ENCODE assay signal across 2 cellular contexts in genomic region chr19:51549533-51550324, GRCh38.
TF ChIP-seq lines count a peak whose summit lies in the region.

No MANE protein-coding gene starts in this region.

TF ChIP-seq in K562, 482 proteins besides CTCF, POLR2A, EP300 and RAD21 (continues in another document):
- no peak for TF ChIP-seq MTA1 (IDR thresholded peaks at IDR 0.05; ENCODE audit: borderline replicate concordance)
- TF ChIP-seq TSHZ1 (CRISPR knock-in tag; IDR thresholded peaks at IDR 0.05) = no peak
- TF ChIP-seq, protein P1, sequence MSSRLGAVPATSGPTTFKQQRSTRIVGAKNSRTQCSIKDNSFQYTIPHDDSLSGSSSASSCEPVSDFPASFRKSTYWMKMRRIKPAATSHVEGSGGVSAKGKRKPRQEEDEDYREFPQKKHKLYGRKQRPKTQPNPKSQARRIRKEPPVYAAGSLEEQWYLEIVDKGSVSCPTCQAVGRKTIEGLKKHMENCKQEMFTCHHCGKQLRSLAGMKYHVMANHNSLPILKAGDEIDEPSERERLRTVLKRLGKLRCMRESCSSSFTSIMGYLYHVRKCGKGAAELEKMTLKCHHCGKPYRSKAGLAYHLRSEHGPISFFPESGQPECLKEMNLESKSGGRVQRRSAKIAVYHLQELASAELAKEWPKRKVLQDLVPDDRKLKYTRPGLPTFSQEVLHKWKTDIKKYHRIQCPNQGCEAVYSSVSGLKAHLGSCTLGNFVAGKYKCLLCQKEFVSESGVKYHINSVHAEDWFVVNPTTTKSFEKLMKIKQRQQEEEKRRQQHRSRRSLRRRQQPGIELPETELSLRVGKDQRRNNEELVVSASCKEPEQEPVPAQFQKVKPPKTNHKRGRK (tag; IDR thresholded peaks at IDR 0.05) = no peak
- TF ChIP-seq DDX20 (tag; IDR thresholded peaks at IDR 0.05; ENCODE audit: low read depth) = peak; percentile 65
- TF ChIP-seq ZNF217 (CRISPR knock-in tag; IDR thresholded peaks at IDR 0.05) = no peak
- TF ChIP-seq MTA3 (IDR thresholded peaks at IDR 0.05; ENCODE audit: borderline replicate concordance) = peak; percentile 39; the same call in 1 of the 2 replicates
- no peak for TF ChIP-seq HNRNPLL (IDR thresholded peaks at IDR 0.05; ENCODE audit: low read depth, low read length, poor library complexity, severe bottlenecking)
- 0 out of 2 replicates have a peak, but pooled peaks have one; percentile 49 for TF ChIP-seq ZNF717 (CRISPR knock-in tag; IDR thresholded peaks at IDR 0.05)
- TF ChIP-seq ZZZ3 (IDR thresholded peaks at IDR 0.05) = no peak
- 0 out of 2 replicates have a peak, but pooled peaks have one; percentile 33 for TF ChIP-seq NBN (IDR thresholded peaks at IDR 0.05; ENCODE audit: low read depth)
- TF ChIP-seq MITF (IDR thresholded peaks at IDR 0.05) = peak; percentile 32; the same call in 1 of the 2 replicates
- peak; percentile 37 for TF ChIP-seq CTBP1 (IDR thresholded peaks at IDR 0.05; ENCODE audit: borderline replicate concordance)
- no peak for TF ChIP-seq MBD2 (IDR thresholded peaks at IDR 0.05; ENCODE audit: borderline replicate concordance, low read depth)
- no peak for TF ChIP-seq ARID3B (CRISPR knock-in tag; IDR thresholded peaks at IDR 0.05; ENCODE audit: borderline replicate concordance)
- TF ChIP-seq BRD9 (IDR thresholded peaks at IDR 0.05; ENCODE audit: low read depth, partially characterized antibody) = peak; percentile 70
- TF ChIP-seq ZNF23 (CRISPR knock-in tag; IDR thresholded peaks at IDR 0.05) = no peak
- TF ChIP-seq BHLHE40 (IDR thresholded peaks at IDR 0.05; ENCODE audit: low read length) = peak; percentile 45; the same call in 1 of the 2 replicates
- TF ChIP-seq ZNF644 (tag; IDR thresholded peaks at IDR 0.05; ENCODE audit: low read depth) = no peak
- no peak for TF ChIP-seq PHB (CRISPR knock-in tag; IDR thresholded peaks at IDR 0.05)
- TF ChIP-seq CREM (IDR thresholded peaks at IDR 0.05; ENCODE audit: low read depth) = 0 out of 2 replicates have a peak, but pooled peaks have one; percentile 19
- no peak for TF ChIP-seq THRAP3 (IDR thresholded peaks at IDR 0.05; ENCODE audit: borderline replicate concordance)
- TF ChIP-seq ZBTB7A (IDR thresholded peaks at IDR 0.05; ENCODE audit: borderline replicate concordance, control insufficient read depth, low read depth, low read length) = peak; percentile 75

TF ChIP-seq in SK-N-SH, 30 proteins besides CTCF, POLR2A, EP300 and RAD21:
- no peak for TF ChIP-seq FOXJ3 (CRISPR knock-in tag; IDR thresholded peaks at IDR 0.05)
- TF ChIP-seq FOSL2 (IDR thresholded peaks at IDR 0.05; ENCODE audit: borderline replicate concordance, low read depth) = no peak
- TF ChIP-seq RXRA (IDR thresholded peaks at IDR 0.05; ENCODE audit: borderline replicate concordance, low read depth) = no peak
- TF ChIP-seq POLR2AphosphoS5 (IDR thresholded peaks at IDR 0.05; ENCODE audit: low read depth, low read length) = no peak
- TF ChIP-seq, protein P2, sequence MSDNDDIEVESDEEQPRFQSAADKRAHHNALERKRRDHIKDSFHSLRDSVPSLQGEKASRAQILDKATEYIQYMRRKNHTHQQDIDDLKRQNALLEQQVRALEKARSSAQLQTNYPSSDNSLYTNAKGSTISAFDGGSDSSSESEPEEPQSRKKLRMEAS (IDR thresholded peaks at IDR 0.05; ENCODE audit: low read depth) = no peak
- no peak for TF ChIP-seq SMC3 (IDR thresholded peaks at IDR 0.05; ENCODE audit: low read depth, low read length)
